In genomic region chr1:194341587-194341986, GRCh38 we compare ENCODE assay signal across 18 cellular contexts.
"Had no signal": no experiment of that assay in that cellular context is flagged by ENCODE, and none has a peak within 500 bp of the region (broad histone marks: within the 10 kb centered on the region; RNA-seq: fewer than 3 reads in every experiment).

No MANE protein-coding gene starts in this region.

- DNase-seq: activated CD4-positive, alpha-beta T cell treated with anti-CD3 and anti-CD28 coated beads for 4 hours; activated naive CD4-positive, alpha-beta T cell treated with anti-CD3 and anti-CD28 coated beads, Interleukin-2, amount 10 ng/mL, durations not matched to agents 7 days and 5 days; activated T-cell treated with anti-CD3 and anti-CD28 coated beads, Interleukin-2, amount 50 U/mL, for 24 hours; amygdala; heart right ventricle; islet precursor cell; left cardiac atrium; ovary; stimulated activated CD4-positive, alpha-beta T cell treated with anti-CD3 and anti-CD28 coated beads, Interleukin-2, amount 100 ng/mL, for 48 hours; stimulated activated CD8-positive, alpha-beta memory T cell treated with anti-CD3 and anti-CD28 coated beads, Interleukin-4, amount 100 ng/mL, for 48 hours; stimulated activated naive CD4-positive, alpha-beta T cell; T-helper 1 cell; T-helper 9 cell; thyroid gland; upper lobe of right lung had no signal

- H3K4me1 Mint-ChIP-seq: activated naive CD4-positive, alpha-beta T cell treated with anti-CD3 and anti-CD28 coated beads, Interleukin-2, amount 10 ng/mL, durations not matched to agents 7 days and 5 days; memory B cell; nephron had no signal

- H3K27ac Mint-ChIP-seq: activated naive CD4-positive, alpha-beta T cell treated with anti-CD3 and anti-CD28 coated beads, Interleukin-2, amount 10 ng/mL, durations not matched to agents 7 days and 5 days; activated T-cell treated with anti-CD3 and anti-CD28 coated beads, Interleukin-2, amount 50 U/mL, for 24 hours; memory B cell; nephron had no signal

- H3K9me3 Mint-ChIP-seq: activated naive CD4-positive, alpha-beta T cell treated with anti-CD3 and anti-CD28 coated beads, Interleukin-2, amount 10 ng/mL, durations not matched to agents 7 days and 5 days; activated T-cell treated with anti-CD3 and anti-CD28 coated beads, Interleukin-2, amount 50 U/mL, for 24 hours; memory B cell; nephron had no signal

- ATAC-seq: gastroesophageal sphincter, heart right ventricle, left cardiac atrium, upper lobe of right lung had no signal

- H3K4me3 Mint-ChIP-seq: activated naive CD4-positive, alpha-beta T cell treated with anti-CD3 and anti-CD28 coated beads, Interleukin-2, amount 10 ng/mL, durations not matched to agents 7 days and 5 days; activated T-cell treated with anti-CD3 and anti-CD28 coated beads, Interleukin-2, amount 50 U/mL, for 24 hours; memory B cell; nephron had no signal

- H3K27me3 Mint-ChIP-seq: activated naive CD4-positive, alpha-beta T cell treated with anti-CD3 and anti-CD28 coated beads, Interleukin-2, amount 10 ng/mL, durations not matched to agents 7 days and 5 days; activated T-cell treated with anti-CD3 and anti-CD28 coated beads, Interleukin-2, amount 50 U/mL, for 24 hours had no signal
